In genomic region chr2:189440644-189440946, GRCh38 we compare ENCODE assay signal across 8 cellular contexts. TPM values are rescaled to one million over a fixed set of nuclear protein-coding genes. Genes with fewer than 3 reads are reported as not detected.
DNase-seq lines count a peak whose midpoint lies in the region; ATAC-seq and TF ChIP-seq lines count a peak whose summit lies in the region.

No MANE protein-coding gene starts in this region.

- no peak for DNase-seq in activated naive CD4-positive, alpha-beta T cell treated with Interleukin-2 at 50 U/mL for 16 hours
- DNase-seq in breast epithelium (ENCODE audit: low spot score in 2 of 2) (no peak), memory B cell (ENCODE audit: low spot score in 2 of 2) (no peak), vagina (ENCODE audit: extremely low spot score in 2 of 2) (peak in 1 of 2 donors; percentile 88), dedifferentiated amniotic fluid mesenchymal stem cell (ENCODE audit: extremely low spot score) (no peak)
- no peak for DNase-seq in stimulated activated CD4-positive, alpha-beta T cell treated with anti-CD3 and anti-CD28 coated beads, Interleukin-4, amount 100 ng/mL, for 24 hours

- no peaks in the 10 kb centered on the region for H3K27me3 Mint-ChIP-seq in activated naive CD4-positive, alpha-beta T cell treated with anti-CD3 and anti-CD28 coated beads, Interleukin-2, amount 50 U/mL, for 24 hours
- H3K27me3 Mint-ChIP-seq in memory B cell = no peaks in the 10 kb centered on the region

- TF ChIP-seq CTCF in breast epithelium (IDR thresholded peaks at IDR 0.05) (no peak), vagina (IDR thresholded peaks at IDR 0.05) (no peak)

- ATAC-seq in HG03457 (IDR thresholded peaks at IDR 0.05; ENCODE audit: unreplicated experiment) (peak; percentile 16), memory B cell (ENCODE audit: low read depth) (peak; percentile 11)

- H3K27ac Mint-ChIP-seq in activated naive CD4-positive, alpha-beta T cell treated with anti-CD3 and anti-CD28 coated beads, Interleukin-2, amount 50 U/mL, for 24 hours = peak overlapping the region; percentile 99
- H3K27ac Mint-ChIP-seq in memory B cell = peak overlapping the region; percentile 99

- intact Hi-C loops in breast epithelium (cut with DNase I; ENCODE audit: low total_unique reads) = no loop called here
- intact Hi-C loops in vagina (cut with DNase I) = no loop called here

- H3K9me3 Mint-ChIP-seq in activated naive CD4-positive, alpha-beta T cell treated with anti-CD3 and anti-CD28 coated beads, Interleukin-2, amount 50 U/mL, for 24 hours = no peaks in the 10 kb centered on the region
- H3K9me3 Mint-ChIP-seq in memory B cell = no peaks in the 10 kb centered on the region

- H3K27ac ChIP-seq in breast epithelium (peak overlapping the region; percentile 86 to 94), vagina (peak overlapping the region; percentile 90)

- H3K27me3 ChIP-seq in breast epithelium (no peaks in the 10 kb centered on the region), vagina (no peaks in the 10 kb centered on the region)

- TF ChIP-seq POLR2A in breast epithelium (IDR thresholded peaks at IDR 0.05) (no peak), vagina (IDR thresholded peaks at IDR 0.05) (no peak)

- no peaks in the 10 kb centered on the region for H3K36me3 ChIP-seq in breast epithelium
- no peaks in the 10 kb centered on the region for H3K36me3 ChIP-seq in vagina

- H3K4me1 Mint-ChIP-seq in activated naive CD4-positive, alpha-beta T cell treated with anti-CD3 and anti-CD28 coated beads, Interleukin-2, amount 50 U/mL, for 24 hours = peaks cover 4% of the 10 kb centered on the region
- no peaks in the 10 kb centered on the region for H3K4me1 Mint-ChIP-seq in memory B cell

- H3K4me1 ChIP-seq in breast epithelium = no peaks in the 10 kb centered on the region
- peaks cover 39% of the 10 kb centered on the region for H3K4me1 ChIP-seq in vagina

- H3K9me3 ChIP-seq in breast epithelium (no peaks in the 10 kb centered on the region), vagina (no peaks in the 10 kb centered on the region)

- H3K4me3 ChIP-seq in breast epithelium (peak overlapping the region; percentile 83 to 96 (median 90)), vagina (peak overlapping the region; percentile 69 to 95)

- no peak overlapping the region for H3K4me3 Mint-ChIP-seq in activated naive CD4-positive, alpha-beta T cell treated with anti-CD3 and anti-CD28 coated beads, Interleukin-2, amount 50 U/mL, for 24 hours
- peak overlapping the region; percentile 98 for H3K4me3 Mint-ChIP-seq in memory B cell

- H3K36me3 Mint-ChIP-seq in activated naive CD4-positive, alpha-beta T cell treated with anti-CD3 and anti-CD28 coated beads, Interleukin-2, amount 50 U/mL, for 24 hours = peaks cover 10% of the 10 kb centered on the region
- H3K36me3 Mint-ChIP-seq in memory B cell = no peaks in the 10 kb centered on the region

RNA-seq across cellular contexts. Expression of gene WDR75, which starts 0.7 kb away (rescaled TPM):
- total RNA-seq in breast epithelium (10 to 100 TPM; 40.0 to 52.4 (median 45.2) TPM), vagina (30.7 TPM)
